1 cellular context compared by ENCODE assay signal in the genomic region with DNA sequence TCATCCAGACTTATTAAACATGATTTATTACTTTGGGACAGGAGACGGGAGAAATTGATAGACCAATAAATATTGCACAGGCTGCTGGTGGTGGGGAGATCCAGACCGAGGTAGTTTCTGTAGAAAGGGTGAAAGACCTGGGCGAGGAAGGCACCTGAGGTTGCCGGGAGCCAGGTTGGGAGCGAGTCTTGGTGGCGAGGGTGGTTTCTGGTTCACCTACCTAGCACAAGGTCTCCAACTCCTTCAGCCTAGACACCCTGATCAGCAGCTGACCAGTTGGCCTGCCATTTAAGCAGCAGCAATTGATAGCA.
TF ChIP-seq lines count a peak whose summit lies in the region.

No MANE protein-coding gene starts in this region.

TF ChIP-seq in K562, 482 proteins besides CTCF, POLR2A, EP300 and RAD21 (continues in another document):
- no peak for TF ChIP-seq HLTF (IDR thresholded peaks at IDR 0.05)
- TF ChIP-seq, protein P1, sequence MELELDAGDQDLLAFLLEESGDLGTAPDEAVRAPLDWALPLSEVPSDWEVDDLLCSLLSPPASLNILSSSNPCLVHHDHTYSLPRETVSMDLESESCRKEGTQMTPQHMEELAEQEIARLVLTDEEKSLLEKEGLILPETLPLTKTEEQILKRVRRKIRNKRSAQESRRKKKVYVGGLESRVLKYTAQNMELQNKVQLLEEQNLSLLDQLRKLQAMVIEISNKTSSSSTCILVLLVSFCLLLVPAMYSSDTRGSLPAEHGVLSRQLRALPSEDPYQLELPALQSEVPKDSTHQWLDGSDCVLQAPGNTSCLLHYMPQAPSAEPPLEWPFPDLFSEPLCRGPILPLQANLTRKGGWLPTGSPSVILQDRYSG (tag; conservative IDR thresholded peaks at IDR 0.05; ENCODE audit: low read depth) = 0 out of 2 replicates have a peak, but pooled peaks have one; percentile 43
- TF ChIP-seq KLF6 (CRISPR knock-in tag; IDR thresholded peaks at IDR 0.05; ENCODE audit: borderline replicate concordance) = no peak
- no peak for TF ChIP-seq FOXA3 (CRISPR knock-in tag; conservative IDR thresholded peaks at IDR 0.05 in 1 of 2, IDR thresholded peaks at IDR 0.05 in 1 of 2)
- TF ChIP-seq DIDO1 (tag; IDR thresholded peaks at IDR 0.05; ENCODE audit: low read depth) = no peak
- no peak; the same call in none of the 2 replicates for TF ChIP-seq ARID1B (IDR thresholded peaks at IDR 0.05)
- TF ChIP-seq ERF (CRISPR knock-in tag; IDR thresholded peaks at IDR 0.05) = no peak
- TF ChIP-seq ZNF174 (CRISPR knock-in tag; IDR thresholded peaks at IDR 0.05) = no peak
- TF ChIP-seq KDM5B (IDR thresholded peaks at IDR 0.05; ENCODE audit: insufficient replicate concordance, low read depth, low read length) = peak; percentile 2
- TF ChIP-seq ARHGAP35 (IDR thresholded peaks at IDR 0.05; ENCODE audit: partially characterized antibody) = no peak
- no peak for TF ChIP-seq ZC3H4 (CRISPR knock-in tag; IDR thresholded peaks at IDR 0.05; ENCODE audit: borderline replicate concordance)
- TF ChIP-seq, protein P2, sequence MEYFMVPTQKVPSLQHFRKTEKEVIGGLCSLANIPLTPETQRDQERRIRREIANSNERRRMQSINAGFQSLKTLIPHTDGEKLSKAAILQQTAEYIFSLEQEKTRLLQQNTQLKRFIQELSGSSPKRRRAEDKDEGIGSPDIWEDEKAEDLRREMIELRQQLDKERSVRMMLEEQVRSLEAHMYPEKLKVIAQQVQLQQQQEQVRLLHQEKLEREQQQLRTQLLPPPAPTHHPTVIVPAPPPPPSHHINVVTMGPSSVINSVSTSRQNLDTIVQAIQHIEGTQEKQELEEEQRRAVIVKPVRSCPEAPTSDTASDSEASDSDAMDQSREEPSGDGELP (CRISPR knock-in tag; IDR thresholded peaks at IDR 0.05; ENCODE audit: borderline replicate concordance) = no peak
- TF ChIP-seq OTX1 (CRISPR knock-in tag; IDR thresholded peaks at IDR 0.05) = 0 out of 2 replicates have a peak, but pooled peaks have one; percentile 18
- TF ChIP-seq, protein P3, sequence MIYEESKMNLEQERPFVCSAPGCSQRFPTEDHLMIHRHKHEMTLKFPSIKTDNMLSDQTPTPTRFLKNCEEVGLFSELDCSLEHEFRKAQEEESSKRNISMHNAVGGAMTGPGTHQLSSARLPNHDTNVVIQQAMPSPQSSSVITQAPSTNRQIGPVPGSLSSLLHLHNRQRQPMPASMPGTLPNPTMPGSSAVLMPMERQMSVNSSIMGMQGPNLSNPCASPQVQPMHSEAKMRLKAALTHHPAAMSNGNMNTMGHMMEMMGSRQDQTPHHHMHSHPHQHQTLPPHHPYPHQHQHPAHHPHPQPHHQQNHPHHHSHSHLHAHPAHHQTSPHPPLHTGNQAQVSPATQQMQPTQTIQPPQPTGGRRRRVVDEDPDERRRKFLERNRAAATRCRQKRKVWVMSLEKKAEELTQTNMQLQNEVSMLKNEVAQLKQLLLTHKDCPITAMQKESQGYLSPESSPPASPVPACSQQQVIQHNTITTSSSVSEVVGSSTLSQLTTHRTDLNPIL (CRISPR knock-in tag; IDR thresholded peaks at IDR 0.05) = no peak
- TF ChIP-seq, protein P4, sequence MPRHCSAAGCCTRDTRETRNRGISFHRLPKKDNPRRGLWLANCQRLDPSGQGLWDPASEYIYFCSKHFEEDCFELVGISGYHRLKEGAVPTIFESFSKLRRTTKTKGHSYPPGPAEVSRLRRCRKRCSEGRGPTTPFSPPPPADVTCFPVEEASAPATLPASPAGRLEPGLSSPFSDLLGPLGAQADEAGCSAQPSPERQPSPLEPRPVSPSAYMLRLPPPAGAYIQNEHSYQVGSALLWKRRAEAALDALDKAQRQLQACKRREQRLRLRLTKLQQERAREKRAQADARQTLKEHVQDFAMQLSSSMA (CRISPR knock-in tag; IDR thresholded peaks at IDR 0.05) = no peak
- TF ChIP-seq PML (IDR thresholded peaks at IDR 0.05; ENCODE audit: low read length) = peak; percentile 7; the same call in 1 of the 2 replicates
- TF ChIP-seq GABPB1 (CRISPR knock-in tag; IDR thresholded peaks at IDR 0.05) = 0 out of 2 replicates have a peak, but pooled peaks have one; percentile 9
- TF ChIP-seq, protein P5, sequence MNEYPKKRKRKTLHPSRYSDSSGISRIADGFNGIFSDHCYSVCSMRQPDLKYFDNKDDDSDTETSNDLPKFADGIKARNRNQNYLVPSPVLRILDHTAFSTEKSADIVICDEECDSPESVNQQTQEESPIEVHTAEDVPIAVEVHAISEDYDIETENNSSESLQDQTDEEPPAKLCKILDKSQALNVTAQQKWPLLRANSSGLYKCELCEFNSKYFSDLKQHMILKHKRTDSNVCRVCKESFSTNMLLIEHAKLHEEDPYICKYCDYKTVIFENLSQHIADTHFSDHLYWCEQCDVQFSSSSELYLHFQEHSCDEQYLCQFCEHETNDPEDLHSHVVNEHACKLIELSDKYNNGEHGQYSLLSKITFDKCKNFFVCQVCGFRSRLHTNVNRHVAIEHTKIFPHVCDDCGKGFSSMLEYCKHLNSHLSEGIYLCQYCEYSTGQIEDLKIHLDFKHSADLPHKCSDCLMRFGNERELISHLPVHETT (CRISPR knock-in tag; conservative IDR thresholded peaks at IDR 0.05 in 1 of 2, IDR thresholded peaks at IDR 0.05 in 1 of 2) = no peak
- TF ChIP-seq ZBTB7A (IDR thresholded peaks at IDR 0.05; ENCODE audit: borderline replicate concordance, control insufficient read depth, low read depth, low read length) = no peak
- TF ChIP-seq CHD1 (IDR thresholded peaks at IDR 0.05; ENCODE audit: low read length) = peak; percentile 47
- no peak for TF ChIP-seq ZSCAN29 (IDR thresholded peaks at IDR 0.05)
- TF ChIP-seq ZNF586 (CRISPR knock-in tag; conservative IDR thresholded peaks at IDR 0.05) = no peak
- TF ChIP-seq JUN (IDR thresholded peaks at IDR 0.05; ENCODE audit: borderline replicate concordance, low read depth, low read length) = no peak
- no peak for TF ChIP-seq JUN (CRISPR knock-in tag; IDR thresholded peaks at IDR 0.05; ENCODE audit: borderline replicate concordance)
- TF ChIP-seq BDP1 (IDR thresholded peaks at IDR 0.05; ENCODE audit: insufficient read depth, insufficient read length) = no peak
- TF ChIP-seq FOXA1 (IDR thresholded peaks at IDR 0.05; ENCODE audit: borderline replicate concordance) = no peak
- TF ChIP-seq TAL1 (IDR thresholded peaks at IDR 0.05) = no peak
- no peak for TF ChIP-seq KAT2B (IDR thresholded peaks at IDR 0.05; ENCODE audit: low read depth, low read length)
- TF ChIP-seq ZNF785 (CRISPR knock-in tag; IDR thresholded peaks at IDR 0.05) = no peak
- TF ChIP-seq DPF2 (IDR thresholded peaks at IDR 0.05) = peak; percentile 25; the same call in 1 of the 2 replicates
- TF ChIP-seq POLR2H (tag; IDR thresholded peaks at IDR 0.05; ENCODE audit: low read depth) = no peak
- no peak for TF ChIP-seq TCF7L2 (IDR thresholded peaks at IDR 0.05; ENCODE audit: low read depth, low read length)
- TF ChIP-seq, protein P6, sequence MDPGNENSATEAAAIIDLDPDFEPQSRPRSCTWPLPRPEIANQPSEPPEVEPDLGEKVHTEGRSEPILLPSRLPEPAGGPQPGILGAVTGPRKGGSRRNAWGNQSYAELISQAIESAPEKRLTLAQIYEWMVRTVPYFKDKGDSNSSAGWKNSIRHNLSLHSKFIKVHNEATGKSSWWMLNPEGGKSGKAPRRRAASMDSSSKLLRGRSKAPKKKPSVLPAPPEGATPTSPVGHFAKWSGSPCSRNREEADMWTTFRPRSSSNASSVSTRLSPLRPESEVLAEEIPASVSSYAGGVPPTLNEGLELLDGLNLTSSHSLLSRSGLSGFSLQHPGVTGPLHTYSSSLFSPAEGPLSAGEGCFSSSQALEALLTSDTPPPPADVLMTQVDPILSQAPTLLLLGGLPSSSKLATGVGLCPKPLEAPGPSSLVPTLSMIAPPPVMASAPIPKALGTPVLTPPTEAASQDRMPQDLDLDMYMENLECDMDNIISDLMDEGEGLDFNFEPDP (CRISPR knock-in tag; IDR thresholded peaks at IDR 0.05) = no peak
- TF ChIP-seq ZNF232 (CRISPR knock-in tag; IDR thresholded peaks at IDR 0.05) = no peak
- TF ChIP-seq ETV1 (tag; conservative IDR thresholded peaks at IDR 0.05; ENCODE audit: low read depth) = no peak
- TF ChIP-seq, protein P7, sequence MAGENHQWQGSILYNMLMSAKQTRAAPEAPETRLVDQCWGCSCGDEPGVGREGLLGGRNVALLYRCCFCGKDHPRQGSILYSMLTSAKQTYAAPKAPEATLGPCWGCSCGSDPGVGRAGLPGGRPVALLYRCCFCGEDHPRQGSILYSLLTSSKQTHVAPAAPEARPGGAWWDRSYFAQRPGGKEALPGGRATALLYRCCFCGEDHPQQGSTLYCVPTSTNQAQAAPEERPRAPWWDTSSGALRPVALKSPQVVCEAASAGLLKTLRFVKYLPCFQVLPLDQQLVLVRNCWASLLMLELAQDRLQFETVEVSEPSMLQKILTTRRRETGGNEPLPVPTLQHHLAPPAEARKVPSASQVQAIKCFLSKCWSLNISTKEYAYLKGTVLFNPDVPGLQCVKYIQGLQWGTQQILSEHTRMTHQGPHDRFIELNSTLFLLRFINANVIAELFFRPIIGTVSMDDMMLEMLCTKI (IDR thresholded peaks at IDR 0.05; ENCODE audit: partially characterized antibody) = no peak
- TF ChIP-seq, protein P8, sequence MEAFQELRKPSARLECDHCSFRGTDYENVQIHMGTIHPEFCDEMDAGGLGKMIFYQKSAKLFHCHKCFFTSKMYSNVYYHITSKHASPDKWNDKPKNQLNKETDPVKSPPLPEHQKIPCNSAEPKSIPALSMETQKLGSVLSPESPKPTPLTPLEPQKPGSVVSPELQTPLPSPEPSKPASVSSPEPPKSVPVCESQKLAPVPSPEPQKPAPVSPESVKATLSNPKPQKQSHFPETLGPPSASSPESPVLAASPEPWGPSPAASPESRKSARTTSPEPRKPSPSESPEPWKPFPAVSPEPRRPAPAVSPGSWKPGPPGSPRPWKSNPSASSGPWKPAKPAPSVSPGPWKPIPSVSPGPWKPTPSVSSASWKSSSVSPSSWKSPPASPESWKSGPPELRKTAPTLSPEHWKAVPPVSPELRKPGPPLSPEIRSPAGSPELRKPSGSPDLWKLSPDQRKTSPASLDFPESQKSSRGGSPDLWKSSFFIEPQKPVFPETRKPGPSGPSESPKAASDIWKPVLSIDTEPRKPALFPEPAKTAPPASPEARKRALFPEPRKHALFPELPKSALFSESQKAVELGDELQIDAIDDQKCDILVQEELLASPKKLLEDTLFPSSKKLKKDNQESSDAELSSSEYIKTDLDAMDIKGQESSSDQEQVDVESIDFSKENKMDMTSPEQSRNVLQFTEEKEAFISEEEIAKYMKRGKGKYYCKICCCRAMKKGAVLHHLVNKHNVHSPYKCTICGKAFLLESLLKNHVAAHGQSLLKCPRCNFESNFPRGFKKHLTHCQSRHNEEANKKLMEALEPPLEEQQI (IDR thresholded peaks at IDR 0.05) = no peak
- TF ChIP-seq CAMTA2 (CRISPR knock-in tag; conservative IDR thresholded peaks at IDR 0.05) = no peak
- TF ChIP-seq, protein P9, sequence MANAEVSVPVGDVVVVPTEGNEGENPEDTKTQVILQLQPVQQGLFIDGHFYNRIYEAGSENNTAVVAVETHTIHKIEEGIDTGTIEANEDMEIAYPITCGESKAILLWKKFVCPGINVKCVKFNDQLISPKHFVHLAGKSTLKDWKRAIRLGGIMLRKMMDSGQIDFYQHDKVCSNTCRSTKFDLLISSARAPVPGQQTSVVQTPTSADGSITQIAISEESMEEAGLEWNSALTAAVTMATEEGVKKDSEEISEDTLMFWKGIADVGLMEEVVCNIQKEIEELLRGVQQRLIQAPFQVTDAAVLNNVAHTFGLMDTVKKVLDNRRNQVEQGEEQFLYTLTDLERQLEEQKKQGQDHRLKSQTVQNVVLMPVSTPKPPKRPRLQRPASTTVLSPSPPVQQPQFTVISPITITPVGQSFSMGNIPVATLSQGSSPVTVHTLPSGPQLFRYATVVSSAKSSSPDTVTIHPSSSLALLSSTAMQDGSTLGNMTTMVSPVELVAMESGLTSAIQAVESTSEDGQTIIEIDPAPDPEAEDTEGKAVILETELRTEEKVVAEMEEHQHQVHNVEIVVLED (CRISPR knock-in tag; IDR thresholded peaks at IDR 0.05) = no peak
- no peak for TF ChIP-seq CXXC5 (CRISPR knock-in tag; IDR thresholded peaks at IDR 0.05)
- no peak for TF ChIP-seq ZNF347 (CRISPR knock-in tag; IDR thresholded peaks at IDR 0.05; ENCODE audit: low read depth)
- TF ChIP-seq, protein P10, sequence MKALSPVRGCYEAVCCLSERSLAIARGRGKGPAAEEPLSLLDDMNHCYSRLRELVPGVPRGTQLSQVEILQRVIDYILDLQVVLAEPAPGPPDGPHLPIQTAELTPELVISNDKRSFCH (CRISPR knock-in tag; IDR thresholded peaks at IDR 0.05) = no peak
- TF ChIP-seq, protein P10 (tag; IDR thresholded peaks at IDR 0.05) = 0 out of 2 replicates have a peak, but pooled peaks have one; percentile 18
- TF ChIP-seq ZNF253 (CRISPR knock-in tag; conservative IDR thresholded peaks at IDR 0.05) = no peak
- TF ChIP-seq MCM5 (IDR thresholded peaks at IDR 0.05; ENCODE audit: low read depth) = no peak
- TF ChIP-seq TEAD1 (CRISPR knock-in tag; IDR thresholded peaks at IDR 0.05) = 0 out of 4 replicates have a peak, but pooled peaks of 1 of the 2 experiments have one; percentile 20
- TF ChIP-seq HNRNPL (IDR thresholded peaks at IDR 0.05; ENCODE audit: low read depth, low read length) = no peak
- TF ChIP-seq TEAD2 (tag; IDR thresholded peaks at IDR 0.05) = no peak
- TF ChIP-seq TEAD4 (IDR thresholded peaks at IDR 0.05; ENCODE audit: low read length) = no peak
- TF ChIP-seq TEAD4 (CRISPR knock-in tag; IDR thresholded peaks at IDR 0.05; ENCODE audit: borderline replicate concordance) = no peak
- TF ChIP-seq, protein P11, sequence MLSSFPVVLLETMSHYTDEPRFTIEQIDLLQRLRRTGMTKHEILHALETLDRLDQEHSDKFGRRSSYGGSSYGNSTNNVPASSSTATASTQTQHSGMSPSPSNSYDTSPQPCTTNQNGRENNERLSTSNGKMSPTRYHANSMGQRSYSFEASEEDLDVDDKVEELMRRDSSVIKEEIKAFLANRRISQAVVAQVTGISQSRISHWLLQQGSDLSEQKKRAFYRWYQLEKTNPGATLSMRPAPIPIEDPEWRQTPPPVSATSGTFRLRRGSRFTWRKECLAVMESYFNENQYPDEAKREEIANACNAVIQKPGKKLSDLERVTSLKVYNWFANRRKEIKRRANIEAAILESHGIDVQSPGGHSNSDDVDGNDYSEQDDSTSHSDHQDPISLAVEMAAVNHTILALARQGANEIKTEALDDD (IDR thresholded peaks at IDR 0.05) = 0 out of 2 replicates have a peak, but pooled peaks have one; percentile 55
- no peak for TF ChIP-seq TCF3 (CRISPR knock-in tag; IDR thresholded peaks at IDR 0.05)
- 0 out of 2 replicates have a peak, but pooled peaks have one; percentile 40 for TF ChIP-seq NFRKB (IDR thresholded peaks at IDR 0.05; ENCODE audit: low read depth)
- no peak for TF ChIP-seq RBM34 (IDR thresholded peaks at IDR 0.05; ENCODE audit: borderline replicate concordance, insufficient read depth, low read length)
- TF ChIP-seq SMARCA4 (IDR thresholded peaks at IDR 0.05) = peak; percentile 35; the same call in 1 of the 2 replicates
- TF ChIP-seq, protein P12, sequence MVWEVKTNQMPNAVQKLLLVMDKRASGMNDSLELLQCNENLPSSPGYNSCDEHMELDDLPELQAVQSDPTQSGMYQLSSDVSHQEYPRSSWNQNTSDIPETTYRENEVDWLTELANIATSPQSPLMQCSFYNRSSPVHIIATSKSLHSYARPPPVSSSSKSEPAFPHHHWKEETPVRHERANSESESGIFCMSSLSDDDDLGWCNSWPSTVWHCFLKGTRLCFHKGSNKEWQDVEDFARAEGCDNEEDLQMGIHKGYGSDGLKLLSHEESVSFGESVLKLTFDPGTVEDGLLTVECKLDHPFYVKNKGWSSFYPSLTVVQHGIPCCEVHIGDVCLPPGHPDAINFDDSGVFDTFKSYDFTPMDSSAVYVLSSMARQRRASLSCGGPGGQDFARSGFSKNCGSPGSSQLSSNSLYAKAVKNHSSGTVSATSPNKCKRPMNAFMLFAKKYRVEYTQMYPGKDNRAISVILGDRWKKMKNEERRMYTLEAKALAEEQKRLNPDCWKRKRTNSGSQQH (CRISPR knock-in tag; IDR thresholded peaks at IDR 0.05) = no peak
